8 cellular contexts compared by ENCODE assay signal in genomic region chr2:201070966-201071304, GRCh38. TPM values are rescaled to one million over a fixed set of nuclear protein-coding genes. Genes with fewer than 3 reads are reported as not detected.
DNase-seq lines count a peak whose midpoint lies in the region; ATAC-seq lines count a peak whose summit lies in the region.

No MANE protein-coding gene starts in this region.

- peaks cover 0 to 20% (median 0%) of the 10 kb centered on the region in 3 donors for H3K36me3 Mint-ChIP-seq in CD8-positive, alpha-beta memory T cell
- H3K36me3 Mint-ChIP-seq in activated CD8-positive, alpha-beta T cell treated with anti-CD3 and anti-CD28 coated beads, Interleukin-2, amount 10 ng/mL, durations not matched to agents 7 days and 5 days (ENCODE audit: low read depth): peaks cover 14% of the 10 kb centered on the region
- H3K36me3 Mint-ChIP-seq in stimulated activated effector memory CD8-positive, alpha-beta T cell treated with anti-CD3 and anti-CD28 coated beads, Interleukin-12 subunit alpha, Interleukin-12 subunit beta, amount 100 ng/mL, for 72 hours: peaks cover 18% of the 10 kb centered on the region

- H3K36me3 ChIP-seq in CD8-positive, alpha-beta memory T cell (ENCODE audit: insufficient read depth, low read length): no peaks in the 10 kb centered on the region
- H3K36me3 ChIP-seq in iPS DF 6.9 (ENCODE audit: control insufficient read depth, insufficient read depth, low read length): no peaks in the 10 kb centered on the region

- DNase-seq in CD8-positive, alpha-beta memory T cell: no peak
- no peak for DNase-seq in activated CD8-positive, alpha-beta T cell treated with anti-CD3 and anti-CD28 coated beads, Interleukin-2, amount 10 ng/mL, durations not matched to agents 7 days and 5 days
- no peak for DNase-seq in iPS DF 6.9 (ENCODE audit: low read depth, low spot score)
- DNase-seq in stimulated activated effector memory CD8-positive, alpha-beta T cell treated with anti-CD3 and anti-CD28 coated beads, Interleukin-12 subunit alpha, Interleukin-12 subunit beta, amount 100 ng/mL, for 72 hours (ENCODE audit: low spot score in 2 of 2): no peak
- DNase-seq in T-helper 9 cell: no peak

- H3K27me3 Mint-ChIP-seq in CD8-positive, alpha-beta memory T cell: peaks cover 0 to 1% of the 10 kb centered on the region in 2 donors
- no peaks in the 10 kb centered on the region for H3K27me3 Mint-ChIP-seq in activated CD8-positive, alpha-beta T cell treated with anti-CD3 and anti-CD28 coated beads, Interleukin-2, amount 10 ng/mL, durations not matched to agents 7 days and 5 days (ENCODE audit: low read depth)

- ATAC-seq in HG03354 (IDR thresholded peaks at IDR 0.05; ENCODE audit: poor library complexity, severe bottlenecking, unreplicated experiment) (peak; percentile 8), HG03280 (IDR thresholded peaks at IDR 0.05; ENCODE audit: unreplicated experiment) (no peak), GM19023 (IDR thresholded peaks at IDR 0.05; ENCODE audit: unreplicated experiment) (no peak)
- no peak for ATAC-seq in activated CD8-positive, alpha-beta T cell treated with anti-CD3 and anti-CD28 coated beads, Interleukin-2, amount 10 ng/mL, durations not matched to agents 7 days and 5 days
- no peak for ATAC-seq in stimulated activated effector memory CD8-positive, alpha-beta T cell treated with anti-CD3 and anti-CD28 coated beads, Interleukin-12 subunit alpha, Interleukin-12 subunit beta, amount 100 ng/mL, for 72 hours

- no peaks in the 10 kb centered on the region for H3K9me3 ChIP-seq in CD8-positive, alpha-beta memory T cell (ENCODE audit: low read length)
- H3K9me3 ChIP-seq in iPS DF 6.9 (ENCODE audit: control insufficient read depth, insufficient read depth, low read length): no peaks in the 10 kb centered on the region

- H3K9me3 Mint-ChIP-seq in CD8-positive, alpha-beta memory T cell: peaks cover 0 to 2% (median 0%) of the 10 kb centered on the region in 5 donors
- H3K9me3 Mint-ChIP-seq in activated CD8-positive, alpha-beta T cell treated with anti-CD3 and anti-CD28 coated beads, Interleukin-2, amount 10 ng/mL, durations not matched to agents 7 days and 5 days (ENCODE audit: insufficient read depth): no peaks in the 10 kb centered on the region
- no peaks in the 10 kb centered on the region for H3K9me3 Mint-ChIP-seq in stimulated activated effector memory CD8-positive, alpha-beta T cell treated with anti-CD3 and anti-CD28 coated beads, Interleukin-12 subunit alpha, Interleukin-12 subunit beta, amount 100 ng/mL, for 72 hours

- CTCF ChIA-PET in CD8-positive, alpha-beta memory T cell (lab: Charles Lee): interaction anchor here (0.7 to 6.4 kb wide), 13 partner anchors 10 to 358 kb away, joined by 3 to 38 read pairs (median 9); partner anchors contain the start of genes CFLAR and ORC2
- CTCF ChIA-PET in activated CD8-positive, alpha-beta T cell treated with anti-CD3 and anti-CD28 coated beads, Interleukin-2, amount 10 ng/mL, durations not matched to agents 7 days and 5 days (lab: Charles Lee): interaction anchor here (0.9 to 6.7 kb wide), 13 partner anchors 17 to 357 kb away, joined by 3 to 135 read pairs (median 5); partner anchors contain the start of genes CASP10 and ORC2

- no peaks in the 10 kb centered on the region for H3K27me3 ChIP-seq in CD8-positive, alpha-beta memory T cell (ENCODE audit: insufficient read depth, low read length, poor library complexity, severe bottlenecking)
- no peaks in the 10 kb centered on the region for H3K27me3 ChIP-seq in iPS DF 6.9 (ENCODE audit: control insufficient read depth, insufficient read depth, low read length)

- H3K4me1 Mint-ChIP-seq in CD8-positive, alpha-beta memory T cell: peaks cover 59 to 71% (median 68%) of the 10 kb centered on the region in 3 donors
- peaks cover 45% of the 10 kb centered on the region for H3K4me1 Mint-ChIP-seq in activated CD8-positive, alpha-beta T cell treated with anti-CD3 and anti-CD28 coated beads, Interleukin-2, amount 10 ng/mL, durations not matched to agents 7 days and 5 days (ENCODE audit: low read depth)
- peaks cover 56% of the 10 kb centered on the region for H3K4me1 Mint-ChIP-seq in stimulated activated effector memory CD8-positive, alpha-beta T cell treated with anti-CD3 and anti-CD28 coated beads, Interleukin-12 subunit alpha, Interleukin-12 subunit beta, amount 100 ng/mL, for 72 hours

- H3K4me3 ChIP-seq in CD8-positive, alpha-beta memory T cell (ENCODE audit: low read length): peak overlapping the region; percentile 88
- peak overlapping the region; percentile 95 for H3K4me3 ChIP-seq in iPS DF 6.9 (ENCODE audit: low read length)

- H3K27ac Mint-ChIP-seq in CD8-positive, alpha-beta memory T cell: peak overlapping the region; percentile 95 to 99 (median 96)
- H3K27ac Mint-ChIP-seq in activated CD8-positive, alpha-beta T cell treated with anti-CD3 and anti-CD28 coated beads, Interleukin-2, amount 10 ng/mL, durations not matched to agents 7 days and 5 days: peak overlapping the region; percentile 88
- H3K27ac Mint-ChIP-seq in stimulated activated effector memory CD8-positive, alpha-beta T cell treated with anti-CD3 and anti-CD28 coated beads, Interleukin-12 subunit alpha, Interleukin-12 subunit beta, amount 100 ng/mL, for 72 hours: peak overlapping the region; percentile 96

- POLR2A ChIA-PET in CD8-positive, alpha-beta memory T cell (lab: Charles Lee): interaction anchor here (0.7 to 1.6 kb wide), 4 partner anchors 46 to 97 kb away, joined by 3 to 8 read pairs (median 4); no protein-coding TSS in a partner anchor
- POLR2A ChIA-PET in activated CD8-positive, alpha-beta T cell treated with anti-CD3 and anti-CD28 coated beads, Interleukin-2, amount 10 ng/mL, durations not matched to agents 7 days and 5 days (lab: Charles Lee): interaction anchor here (0.6 to 5.8 kb wide), 13 partner anchors 46 to 207 kb away, joined by 3 to 70 read pairs (median 4); partner anchors contain the start of genes CFLAR, CLK1, NIF3L1 and ORC2

- no CpG with 5 or more reads among the region's 6 CpGs for WGBS in iPS DF 6.9 (ENCODE audit: insufficient coverage, insufficient read length)

- H3K4me1 ChIP-seq in CD8-positive, alpha-beta memory T cell (ENCODE audit: insufficient read depth, low read length): peaks cover 47% of the 10 kb centered on the region
- no peaks in the 10 kb centered on the region for H3K4me1 ChIP-seq in iPS DF 6.9 (ENCODE audit: control insufficient read depth, insufficient read depth, low read length)

- H3K27ac ChIP-seq in CD8-positive, alpha-beta memory T cell (ENCODE audit: low read depth, low read length): peak overlapping the region; percentile 87
- no peak overlapping the region for H3K27ac ChIP-seq in iPS DF 6.9 (ENCODE audit: low read length)

- H3K4me3 Mint-ChIP-seq in CD8-positive, alpha-beta memory T cell: peak overlapping the region; percentile 92 to 99 (median 94)
- peak overlapping the region; percentile 89 for H3K4me3 Mint-ChIP-seq in activated CD8-positive, alpha-beta T cell treated with anti-CD3 and anti-CD28 coated beads, Interleukin-2, amount 10 ng/mL, durations not matched to agents 7 days and 5 days
- H3K4me3 Mint-ChIP-seq in stimulated activated effector memory CD8-positive, alpha-beta T cell treated with anti-CD3 and anti-CD28 coated beads, Interleukin-12 subunit alpha, Interleukin-12 subunit beta, amount 100 ng/mL, for 72 hours: peak overlapping the region; percentile 99

RNA-seq across cellular contexts. Expression of gene HYCC2, which starts 0.5 kb away (rescaled TPM):
- total RNA-seq in CD8-positive, alpha-beta memory T cell: 10 to 100 TPM; 25.5 to 27.7 TPM
- polyA plus RNA-seq in CD8-positive, alpha-beta memory T cell: 32.9 TPM
- 10 to 100 TPM; 35.9 to 40.2 TPM for total RNA-seq in activated CD8-positive, alpha-beta T cell treated with anti-CD3 and anti-CD28 coated beads, Interleukin-2, amount 10 ng/mL, durations not matched to agents 7 days and 5 days

RNA-seq across cellular contexts. Expression of gene NDUFB3, which starts 0.9 kb away (rescaled TPM):
- total RNA-seq in CD8-positive, alpha-beta memory T cell: 100 to 1,000 TPM; 129 to 145 TPM
- polyA plus RNA-seq in CD8-positive, alpha-beta memory T cell: 269 TPM
- 100 to 1,000 TPM; 167 to 173 TPM for total RNA-seq in activated CD8-positive, alpha-beta T cell treated with anti-CD3 and anti-CD28 coated beads, Interleukin-2, amount 10 ng/mL, durations not matched to agents 7 days and 5 days

RNA-seq across cellular contexts. Expression of gene CFLAR, which starts 45.0 kb away (rescaled TPM):
- total RNA-seq in CD8-positive, alpha-beta memory T cell: 100 to 1,000 TPM; 291 to 303 TPM
- 172 TPM for polyA plus RNA-seq in CD8-positive, alpha-beta memory T cell
- total RNA-seq in activated CD8-positive, alpha-beta T cell treated with anti-CD3 and anti-CD28 coated beads, Interleukin-2, amount 10 ng/mL, durations not matched to agents 7 days and 5 days: 10 to 100 TPM; 90.4 to 95.0 TPM
